9 cellular contexts compared by ENCODE assay signal in the genomic region with DNA sequence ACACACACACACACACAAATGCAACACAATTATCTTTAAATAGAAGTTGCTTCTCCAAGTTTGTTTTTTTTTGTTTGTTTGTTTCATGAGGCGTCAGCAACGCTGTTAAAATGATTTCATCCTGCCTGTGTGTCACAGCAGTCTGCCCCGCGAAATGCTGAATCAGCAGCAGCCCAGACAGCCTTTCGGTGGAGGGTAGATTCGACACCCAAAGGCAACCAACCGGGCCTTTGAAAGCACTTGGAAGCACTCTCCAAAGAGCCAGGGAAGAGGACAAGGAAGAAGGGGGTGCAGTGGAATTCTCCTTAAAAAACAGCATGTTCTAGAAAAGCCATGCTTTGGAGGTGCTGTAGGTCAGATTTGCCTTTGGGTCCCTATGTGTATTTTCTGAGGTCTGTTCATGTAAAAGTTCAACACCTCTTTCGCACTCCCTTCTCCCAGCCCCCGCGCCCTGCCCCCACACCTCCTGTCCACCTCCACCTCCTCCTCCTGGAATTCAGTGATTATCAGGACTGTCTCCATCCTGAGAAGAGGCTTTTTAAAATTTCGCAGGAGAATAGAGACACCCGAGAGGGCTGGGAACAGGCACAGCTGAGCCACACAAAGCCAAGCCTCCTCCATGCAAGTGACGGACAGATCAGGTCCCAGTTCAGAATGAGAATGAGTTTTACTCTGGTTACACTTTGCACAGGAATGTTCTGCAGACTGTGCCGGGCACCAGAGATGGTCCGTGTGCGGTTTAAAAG.
DNase-seq lines count a peak whose midpoint lies in the region; FAIRE-seq and TF ChIP-seq lines count a peak whose summit lies in the region.
"Had no signal": no experiment of that assay in that cellular context is flagged by ENCODE, and none has a peak within 500 bp of the region (broad histone marks: within the 10 kb centered on the region; RNA-seq: fewer than 3 reads in every experiment).

No MANE protein-coding gene starts in this region.

- H3K9me3 ChIP-seq in Peyer's patch: no peaks in the 10 kb centered on the region
- no peaks in the 10 kb centered on the region for H3K9me3 ChIP-seq in neutrophil
- H3K9me3 ChIP-seq in uterus: no peaks in the 10 kb centered on the region

- no peak overlapping the region for H3K4me3 ChIP-seq in Peyer's patch
- H3K4me3 ChIP-seq in foreskin fibroblast (ENCODE audit: low read depth in 1 of 2, low read length in 2 of 2): peak overlapping the region in 1 of 2 donors; percentile 41
- no peak overlapping the region for H3K4me3 ChIP-seq in neutrophil (ENCODE audit: low read depth in 1 of 2, low read length in 1 of 2)
- H3K4me3 ChIP-seq in uterus: no peak overlapping the region

- H3K27me3 ChIP-seq in Peyer's patch (no peaks in the 10 kb centered on the region), neutrophil (no peaks in the 10 kb centered on the region), uterus (no peaks in the 10 kb centered on the region)

- H3K27ac ChIP-seq in Peyer's patch (peak overlapping the region in 3 of 4 donors; percentile 10 to 50 (median 28)), neutrophil (peak overlapping the region; percentile 39), uterus (no peak overlapping the region)

- TF ChIP-seq CTCF in Peyer's patch (IDR thresholded peaks at IDR 0.05) (no peak), foreskin fibroblast (IDR thresholded peaks at IDR 0.05; ENCODE audit: low read depth, low read length) (no peak), neutrophil (IDR thresholded peaks at IDR 0.05) (no peak), uterus (IDR thresholded peaks at IDR 0.05) (no peak)

- intact Hi-C loops in uterus (cut with DNase I; ENCODE audit: low total_unique reads): no loop called here

- DNase-seq in AG20443 (ENCODE audit: low spot score) (peak; percentile 61), Peyer's patch (no peak), foreskin fibroblast (peak; percentile 33 to 60), NCI-H1105 treated with DMSO at 0.1 percent for 48 hours (lab: John Stamatoyannopoulos, UW) (no peak), NCI-H1436 (lab: John Stamatoyannopoulos, UW) (no peak), uterus (no peak), GM12892 (ENCODE audit: insufficient read length) (no peak)
- DNase-seq: effector CD8-positive, alpha-beta T cell had no signal

- FAIRE-seq in GM12892 (lab: Jason Lieb, UNC): no peak

- TF ChIP-seq POLR2A in Peyer's patch (IDR thresholded peaks at IDR 0.05) (no peak), uterus (IDR thresholded peaks at IDR 0.05) (no peak), GM12892 (IDR thresholded peaks at IDR 0.05; ENCODE audit: low read depth, low read length) (no peak)

- H3K4me1 ChIP-seq in Peyer's patch: peaks cover 0 to 18% (median 11%) of the 10 kb centered on the region in 4 donors
- peaks cover 21 to 22% of the 10 kb centered on the region in 2 experiments for H3K4me1 ChIP-seq in neutrophil (ENCODE audit: control insufficient read depth in 1 of 2, insufficient read depth in 1 of 2, low read depth in 1 of 2, low read length in 1 of 2)
- H3K4me1 ChIP-seq in uterus: no peaks in the 10 kb centered on the region

- peaks cover 0 to 9% (median 0%) of the 10 kb centered on the region in 3 donors for H3K36me3 ChIP-seq in Peyer's patch
- peaks cover 27% of the 10 kb centered on the region for H3K36me3 ChIP-seq in neutrophil
- H3K36me3 ChIP-seq in uterus: no peaks in the 10 kb centered on the region

Comparison
In these comparisons a context has a peak if more than half of its experiments do, and no peak if none do; other contexts are left out.
1. DNase-seq: peak in AG20443 (single experiment) and foreskin fibroblast (2 of 2); none in Peyer's patch (0 of 3), NCI-H1105 treated with DMSO at 0.1 percent for 48 hours (single experiment), NCI-H1436 (single experiment), uterus (0 of 2) and GM12892 (single experiment).
2. H3K27ac ChIP-seq: peak in Peyer's patch (3 of 4) and neutrophil (single experiment); none in uterus (0 of 2).